10 cellular contexts compared by ENCODE assay signal in genomic region chr7:151017370-151017952, GRCh38. TPM values are rescaled to one million over a fixed set of nuclear protein-coding genes. Genes with fewer than 3 reads are reported as not detected.
A peak's percentile ranks its signal among the peaks of the same experiment; 100 is the strongest.
DNase-seq lines count a peak whose midpoint lies in the region; ATAC-seq lines count a peak whose summit lies in the region.
"Had no signal": no experiment of that assay in that cellular context is flagged by ENCODE, and none has a peak within 500 bp of the region (broad histone marks: within the 10 kb centered on the region; RNA-seq: fewer than 3 reads in every experiment).

No MANE protein-coding gene starts in this region.

- H3K9me3 Mint-ChIP-seq in activated T-cell treated with anti-CD3 and anti-CD28 coated beads, Interleukin-2, amount 50 U/mL, for 72 hours, result no peaks in the 10 kb centered on the region
- no peaks in the 10 kb centered on the region for H3K9me3 Mint-ChIP-seq in natural killer cell treated with Interleukin-12 subunit alpha and Interleukin-12 subunit beta and Interleukin-15 and Interleukin-18, amount 100 ng/mL, for 72 hours

- peaks cover 30% of the 10 kb centered on the region for H3K27me3 Mint-ChIP-seq in activated T-cell treated with anti-CD3 and anti-CD28 coated beads, Interleukin-2, amount 50 U/mL, for 72 hours (ENCODE audit: low read depth)
- H3K27me3 Mint-ChIP-seq in natural killer cell treated with Interleukin-12 subunit alpha and Interleukin-12 subunit beta and Interleukin-15 and Interleukin-18, amount 100 ng/mL, for 72 hours, result peaks cover 26 to 36% of the 10 kb centered on the region in 2 donors

- H3K27me3 ChIP-seq in HUES6 (ENCODE audit: control insufficient read depth, insufficient read depth, low read length), result peaks cover 41% of the 10 kb centered on the region
- H3K27me3 ChIP-seq: testis had no signal

- peaks cover 2 to 3% of the 10 kb centered on the region in 2 donors for H3K36me3 Mint-ChIP-seq in activated T-cell treated with anti-CD3 and anti-CD28 coated beads, Interleukin-2, amount 50 U/mL, for 72 hours (ENCODE audit: insufficient read depth in 2 of 2)
- H3K36me3 Mint-ChIP-seq in natural killer cell treated with Interleukin-12 subunit alpha and Interleukin-12 subunit beta and Interleukin-15 and Interleukin-18, amount 100 ng/mL, for 72 hours, result no peaks in the 10 kb centered on the region

- H3K27ac Mint-ChIP-seq in activated T-cell treated with anti-CD3 and anti-CD28 coated beads, Interleukin-2, amount 50 U/mL, for 72 hours, result no peak overlapping the region
- peak overlapping the region in 1 of 2 donors; percentile 33 for H3K27ac Mint-ChIP-seq in natural killer cell treated with Interleukin-12 subunit alpha and Interleukin-12 subunit beta and Interleukin-15 and Interleukin-18, amount 100 ng/mL, for 72 hours

- peaks cover 50% of the 10 kb centered on the region for H3K4me1 ChIP-seq in HUES6 (ENCODE audit: control insufficient read depth, insufficient read depth, low read length)

- H3K4me1 Mint-ChIP-seq in activated T-cell treated with anti-CD3 and anti-CD28 coated beads, Interleukin-2, amount 50 U/mL, for 72 hours (ENCODE audit: low read depth), result peaks cover 58% of the 10 kb centered on the region
- H3K4me1 Mint-ChIP-seq in natural killer cell treated with Interleukin-12 subunit alpha and Interleukin-12 subunit beta and Interleukin-15 and Interleukin-18, amount 100 ng/mL, for 72 hours (ENCODE audit: low read depth in 2 of 2), result peaks cover 32 to 36% of the 10 kb centered on the region in 2 donors

- H3K9me3 ChIP-seq in HUES6 (ENCODE audit: control insufficient read depth, insufficient read depth, low read depth, low read length), result no peaks in the 10 kb centered on the region
- H3K9me3 ChIP-seq: testis had no signal

- H3K27ac ChIP-seq in HUES6 (ENCODE audit: low read depth, low read length), result no peak overlapping the region
- H3K27ac ChIP-seq: 22Rv1, testis had no signal

- H3K36me3 ChIP-seq in HUES6 (ENCODE audit: control insufficient read depth, insufficient read depth, low read length), result no peaks in the 10 kb centered on the region; the same call in 1 of the 2 replicates

- H3K4me3 Mint-ChIP-seq in activated T-cell treated with anti-CD3 and anti-CD28 coated beads, Interleukin-2, amount 50 U/mL, for 72 hours, result peak overlapping the region; percentile 72 to 93
- H3K4me3 Mint-ChIP-seq in natural killer cell treated with Interleukin-12 subunit alpha and Interleukin-12 subunit beta and Interleukin-15 and Interleukin-18, amount 100 ng/mL, for 72 hours, result peak overlapping the region; percentile 81

- DNase-seq in DMS53 (lab: John Stamatoyannopoulos, UW), result peak; percentile 77
- no peak for DNase-seq in DMS53 treated with DMSO at 0.1 percent for 48 hours (lab: John Stamatoyannopoulos, UW; ENCODE audit: unreplicated experiment)
- no peak for DNase-seq in activated T-cell treated with anti-CD3 and anti-CD28 coated beads, Interleukin-2, amount 50 U/mL, for 72 hours
- no peak for DNase-seq in natural killer cell treated with Interleukin-12 subunit alpha and Interleukin-12 subunit beta and Interleukin-15 and Interleukin-18, amount 100 ng/mL, for 72 hours (ENCODE audit: low spot score)
- no peak for DNase-seq in Ammon's horn (ENCODE audit: low spot score)
- no peak for DNase-seq in GDM1 (lab: John Stamatoyannopoulos, UW)

- ATAC-seq in activated T-cell treated with anti-CD3 and anti-CD28 coated beads, Interleukin-2, amount 50 U/mL, for 72 hours (replicated peaks in 1 of 2), result no peak
- no peak for ATAC-seq in natural killer cell treated with Interleukin-12 subunit alpha and Interleukin-12 subunit beta and Interleukin-15 and Interleukin-18, amount 100 ng/mL, for 72 hours
- ATAC-seq in HG03135 (IDR thresholded peaks at IDR 0.05; ENCODE audit: unreplicated experiment), result no peak

- H3K9ac ChIP-seq in HUES6 (ENCODE audit: low read length), result no peak overlapping the region

- H3K4me3 ChIP-seq in HUES6 (ENCODE audit: low read depth, low read length), result peak overlapping the region; percentile 50

RNA-seq across cellular contexts. Expression of gene ATG9B, which starts 6.8 kb away (rescaled TPM):
- total RNA-seq in activated T-cell treated with anti-CD3 and anti-CD28 coated beads, Interleukin-2, amount 50 U/mL, for 72 hours, result 10 to 100 TPM in 1 of 2 donors, 1 to 10 TPM in 1; 9.0 to 10.1 TPM
- 1 to 10 TPM; 2.5 to 2.7 TPM for total RNA-seq in natural killer cell treated with Interleukin-12 subunit alpha and Interleukin-12 subunit beta and Interleukin-15 and Interleukin-18, amount 100 ng/mL, for 72 hours

RNA-seq across cellular contexts. Expression of gene ABCB8, which starts 10.8 kb away (rescaled TPM):
- 10 to 100 TPM; 46.6 to 49.6 TPM for total RNA-seq in activated T-cell treated with anti-CD3 and anti-CD28 coated beads, Interleukin-2, amount 50 U/mL, for 72 hours
- total RNA-seq in natural killer cell treated with Interleukin-12 subunit alpha and Interleukin-12 subunit beta and Interleukin-15 and Interleukin-18, amount 100 ng/mL, for 72 hours, result 10 to 100 TPM; 43.1 to 82.8 TPM

RNA-seq across cellular contexts. Expression of gene NOS3, which starts 26.6 kb away (rescaled TPM):
- 1 to 10 TPM; 6.8 to 8.1 TPM for total RNA-seq in activated T-cell treated with anti-CD3 and anti-CD28 coated beads, Interleukin-2, amount 50 U/mL, for 72 hours
- 1 to 10 TPM; 1.2 to 8.0 TPM for total RNA-seq in natural killer cell treated with Interleukin-12 subunit alpha and Interleukin-12 subunit beta and Interleukin-15 and Interleukin-18, amount 100 ng/mL, for 72 hours

RNA-seq across cellular contexts. Expression of gene ASIC3, which starts 30.9 kb away (rescaled TPM):
- 10 to 100 TPM; 14.4 to 15.7 TPM for total RNA-seq in activated T-cell treated with anti-CD3 and anti-CD28 coated beads, Interleukin-2, amount 50 U/mL, for 72 hours
- 1 to 10 TPM; 2.8 to 4.7 TPM for total RNA-seq in natural killer cell treated with Interleukin-12 subunit alpha and Interleukin-12 subunit beta and Interleukin-15 and Interleukin-18, amount 100 ng/mL, for 72 hours

RNA-seq across cellular contexts. Expression of gene KCNH2, which starts 39.3 kb away (rescaled TPM):
- under 1 TPM; 0.72 to 0.77 TPM for total RNA-seq in activated T-cell treated with anti-CD3 and anti-CD28 coated beads, Interleukin-2, amount 50 U/mL, for 72 hours
- under 1 TPM in 1 of 2 donors, not detected in 1; 0.22 TPM for total RNA-seq in natural killer cell treated with Interleukin-12 subunit alpha and Interleukin-12 subunit beta and Interleukin-15 and Interleukin-18, amount 100 ng/mL, for 72 hours
